In genomic region chr4:15677507-15677988, GRCh38 we compare ENCODE assay signal across 11 cellular contexts. TPM values are rescaled to one million over a fixed set of nuclear protein-coding genes. Genes with fewer than 3 reads are reported as not detected.
DNase-seq lines count a peak whose midpoint lies in the region; ATAC-seq, FAIRE-seq and TF ChIP-seq lines count a peak whose summit lies in the region.
"Had no signal": no experiment of that assay in that cellular context is flagged by ENCODE, and none has a peak within 500 bp of the region (broad histone marks: within the 10 kb centered on the region; RNA-seq: fewer than 3 reads in every experiment).

No MANE protein-coding gene starts in this region.

- H3K4me2 ChIP-seq in H9 (ENCODE audit: insufficient read depth, insufficient read length, low read length) = peak overlapping the region; percentile 6

- DNase-seq in H9 = no peak
- peak; percentile 89 for DNase-seq in RCC 7860 (ENCODE audit: low spot score)
- DNase-seq in fibroblast of mammary gland (ENCODE audit: low read depth) = peak; percentile 64
- peak in 4 of 6 donors; percentile 56 to 79 (median 64) for DNase-seq in pancreas
- no peak for DNase-seq in tibial nerve (ENCODE audit: low spot score in 2 of 2)
- DNase-seq: activated CD4-positive, alpha-beta T cell treated with anti-CD3 and anti-CD28 coated beads for 4 hours; amniotic stem cell had no signal

- no peak overlapping the region for H4K5ac ChIP-seq in H9 (ENCODE audit: insufficient read length, low read depth, low read length)

- H3K9me3 ChIP-seq in H9 (ENCODE audit: control insufficient read depth, low read depth, low read length) (no peaks in the 10 kb centered on the region), pancreas (no peaks in the 10 kb centered on the region), tibial nerve (no peaks in the 10 kb centered on the region)

- no peak overlapping the region for H3K4ac ChIP-seq in H9 (ENCODE audit: low read depth, low read length)

- H2BK20ac ChIP-seq in H9 (ENCODE audit: low read depth, low read length, poor library complexity, severe bottlenecking) = no peak overlapping the region

- H4K91ac ChIP-seq in H9 (ENCODE audit: insufficient read length, low read depth, low read length) = no peak overlapping the region

- H3K27ac ChIP-seq in H9 (ENCODE audit: insufficient read length, low read depth, low read length) = no peak overlapping the region
- peak overlapping the region in 2 of 4 donors; percentile 59 to 61 for H3K27ac ChIP-seq in pancreas
- H3K27ac ChIP-seq in tibial nerve = no peak overlapping the region

- no peaks in the 10 kb centered on the region for H3K9me3 Mint-ChIP-seq in H9
- H3K9me3 Mint-ChIP-seq: stimulated activated naive CD8-positive, alpha-beta T cell treated with anti-CD3 and anti-CD28 coated beads, Interleukin-15, Interleukin-2, amounts not matched to agents 100 ng/mL and 50 ng/mL, for 24 hours had no signal

- peaks cover 28% of the 10 kb centered on the region in 2 experiments for H3K4me1 Mint-ChIP-seq in H9

- H3K27me3 Mint-ChIP-seq in H9 (ENCODE audit: low read depth) = no peaks in the 10 kb centered on the region
- H3K27me3 Mint-ChIP-seq: stimulated activated naive CD8-positive, alpha-beta T cell treated with anti-CD3 and anti-CD28 coated beads, Interleukin-15, Interleukin-2, amounts not matched to agents 100 ng/mL and 50 ng/mL, for 24 hours had no signal

- H3K4me3 Mint-ChIP-seq in H9 = peak overlapping the region in 1 of 2 experiments; percentile 63; a peak in 1 of 5 replicates
- H3K4me3 Mint-ChIP-seq: stimulated activated naive CD8-positive, alpha-beta T cell treated with anti-CD3 and anti-CD28 coated beads, Interleukin-15, Interleukin-2, amounts not matched to agents 100 ng/mL and 50 ng/mL, for 24 hours had no signal

- H3K36me3 ChIP-seq in pancreas (no peaks in the 10 kb centered on the region), tibial nerve (no peaks in the 10 kb centered on the region)

- H3K4me3 ChIP-seq in fibroblast of mammary gland (ENCODE audit: control insufficient read depth, low read depth, low read length) (no peak overlapping the region), pancreas (no peak overlapping the region), tibial nerve (no peak overlapping the region)

- H3K27ac Mint-ChIP-seq in H9 = peak overlapping the region; percentile 0 to 92 (median 59); a peak in 3 of 7 replicates
- H3K27ac Mint-ChIP-seq: stimulated activated naive CD8-positive, alpha-beta T cell treated with anti-CD3 and anti-CD28 coated beads, Interleukin-15, Interleukin-2, amounts not matched to agents 100 ng/mL and 50 ng/mL, for 24 hours had no signal

- peaks cover 5 to 8% (median 8%) of the 10 kb centered on the region in 3 experiments for H3K36me3 Mint-ChIP-seq in H9 (ENCODE audit: insufficient read depth in 1 of 3, low read depth in 3 of 3)

- ATAC-seq in pancreas (peak; percentile 44 to 60 (median 52)), HG03521 (IDR thresholded peaks at IDR 0.05; ENCODE audit: unreplicated experiment) (no peak), HG03439 (IDR thresholded peaks at IDR 0.05; ENCODE audit: unreplicated experiment) (no peak)

- H2BK120ac ChIP-seq in H9 (ENCODE audit: low read depth, low read length, poor library complexity, severe bottlenecking) = no peak overlapping the region

- H3K27me3 ChIP-seq in H9 (ENCODE audit: insufficient read depth, low read length) (no peaks in the 10 kb centered on the region), pancreas (no peaks in the 10 kb centered on the region), tibial nerve (no peaks in the 10 kb centered on the region)

- no peak overlapping the region for H2BK15ac ChIP-seq in H9 (ENCODE audit: low read depth, low read length)

- peak overlapping the region; percentile 92 for H3T11ph ChIP-seq in H9 (ENCODE audit: low read length)

- FAIRE-seq in RCC 7860 (lab: Jason Lieb, UNC) (peak; percentile 93), pancreas (lab: Jason Lieb, UNC) (no peak)
- FAIRE-seq: GM12892 had no signal

- no CpG with 5 or more reads among the region's 2 CpGs for WGBS in H9 (ENCODE audit: extremely low coverage, insufficient read length, low lambda C conversion rate)
- WGBS in pancreas, 2 donors = 29 to 30% methylated on average over 2 of the region's 2 CpGs
- 94 to 96% methylated on average over 2 of the region's 2 CpGs for WGBS in tibial nerve, 2 donors

- H3K79me1 ChIP-seq in H9 (ENCODE audit: insufficient read depth, low read depth, low read length, poor library complexity, severe bottlenecking) = peaks cover 2% of the 10 kb centered on the region

- no peak for TF ChIP-seq CTCF in H9 (conservative IDR thresholded peaks at IDR 0.05)
- no peak for TF ChIP-seq CTCF in fibroblast of mammary gland (conservative IDR thresholded peaks at IDR 0.05; ENCODE audit: control insufficient read depth, insufficient read depth, low read depth, low read length)
- TF ChIP-seq CTCF in pancreas (IDR thresholded peaks at IDR 0.05) = no peak
- TF ChIP-seq CTCF in tibial nerve (IDR thresholded peaks at IDR 0.05) = no peak

- H2BK12ac ChIP-seq in H9 (ENCODE audit: insufficient read length, low read depth, low read length) = no peak overlapping the region

- peaks cover 7% of the 10 kb centered on the region; the same call in 1 of the 2 replicates for H3K4me1 ChIP-seq in H9 (ENCODE audit: insufficient read depth, low read length)
- H3K4me1 ChIP-seq in pancreas = peaks cover 0 to 7% (median 6%) of the 10 kb centered on the region in 3 donors
- H3K4me1 ChIP-seq in tibial nerve = peaks cover 0 to 9% (median 4%) of the 10 kb centered on the region in 4 donors

- no peak overlapping the region for H3K14ac ChIP-seq in H9 (ENCODE audit: insufficient read depth, low read length)

- no peaks in the 10 kb centered on the region for H4K20me1 ChIP-seq in H9 (ENCODE audit: control insufficient read depth, insufficient read depth, insufficient read length)

- no peak for TF ChIP-seq POLR2A in tibial nerve (IDR thresholded peaks at IDR 0.05)

- peaks cover 4% of the 10 kb centered on the region for H3K23me2 ChIP-seq in H9 (ENCODE audit: insufficient read length, low read depth, low read length, poor library complexity, severe bottlenecking)

- H2AK5ac ChIP-seq in H9 (ENCODE audit: insufficient read length, low read length) = no peak overlapping the region

- no peak for TF ChIP-seq EP300 in tibial nerve (IDR thresholded peaks at IDR 0.05)

- intact Hi-C loops in pancreas (cut with DNase I) = no loop called here

- no peak overlapping the region for H4K8ac ChIP-seq in H9 (replicated peaks; ENCODE audit: insufficient read length, low read depth, low read length)

- no peak overlapping the region for H3K23ac ChIP-seq in H9 (ENCODE audit: insufficient read length, low read depth, low read length)

- H3K9ac ChIP-seq in H9 (ENCODE audit: extremely low read depth, insufficient read length, low read length) = no peak overlapping the region

- H2AFZ ChIP-seq in H9 (ENCODE audit: low read length) = no peak overlapping the region

- H3K56ac ChIP-seq in H9 (ENCODE audit: insufficient read length, low read depth, low read length) = no peak overlapping the region

- no peak overlapping the region for H2BK5ac ChIP-seq in H9 (ENCODE audit: insufficient read length, low read length)

- peaks cover 13% of the 10 kb centered on the region for H3K79me2 ChIP-seq in H9 (ENCODE audit: insufficient read depth, low read length)

- no peak overlapping the region for H3K18ac ChIP-seq in H9 (ENCODE audit: insufficient read length, low read depth, low read length)

RNA-seq across cellular contexts. Expression of gene FAM200B, which starts 4.1 kb away (rescaled TPM):
- total RNA-seq in H9 (2021) = 19.6 and 20.3 TPM in 2 replicates
- total RNA-seq in pancreas = 10 to 100 TPM in 5 of 6 donors, 1 to 10 TPM in 1; 8.6 to 19.3 (median 13.9) TPM
- 10 to 100 TPM; 24.8 to 36.0 TPM for polyA plus RNA-seq in pancreas
- 10 to 100 TPM; 29.4 to 68.8 (median 56.0) TPM for total RNA-seq in tibial nerve

RNA-seq across cellular contexts. Expression of gene FBXL5, which starts 22.4 kb away (rescaled TPM):
- 57.6 and 60.3 TPM in 2 replicates for total RNA-seq in H9 (2021)
- 10 to 100 TPM; 26.5 to 36.4 (median 31.9) TPM for total RNA-seq in pancreas
- polyA plus RNA-seq in pancreas = 10 to 100 TPM; 17.6 to 39.2 TPM
- total RNA-seq in tibial nerve = 100 to 1,000 TPM; 100 to 150 (median 134) TPM

RNA-seq across cellular contexts. Expression of gene BST1, which starts 25.3 kb away (rescaled TPM):
- total RNA-seq in H9 (2021) (0.48 TPM in 1 of 2 replicates, not detected in the other), pancreas (1 to 10 TPM in 2 of 6 donors, under 1 TPM in 4; 0.24 to 2.8 (median 0.41) TPM), tibial nerve (10 to 100 TPM in 3 of 4 donors, 1 to 10 TPM in 1; 7.3 to 21.0 (median 11.9) TPM)
- polyA plus RNA-seq in pancreas = under 1 TPM; 0.49 to 0.63 TPM

Comparison
In these comparisons a context has a peak if more than half of its experiments do, and no peak if none do; other contexts are left out.
1. DNase-seq: peak in RCC 7860 (single experiment), fibroblast of mammary gland (single experiment) and pancreas (4 of 6); none in H9 (single experiment) and tibial nerve (0 of 2).
2. ATAC-seq: peak in pancreas (4 of 4); none in HG03521 (single experiment) and HG03439 (single experiment).